19 cellular contexts compared by ENCODE assay signal in genomic region chr12:20040194-20040593, GRCh38.
A peak's percentile ranks its signal among the peaks of the same experiment; 100 is the strongest.
DNase-seq lines count a peak whose midpoint lies in the region; ATAC-seq and TF ChIP-seq lines count a peak whose summit lies in the region.
"Had no signal": no experiment of that assay in that cellular context is flagged by ENCODE, and none has a peak within 500 bp of the region (broad histone marks: within the 10 kb centered on the region; RNA-seq: fewer than 3 reads in every experiment).

No MANE protein-coding gene starts in this region.

- H3K27me3 ChIP-seq in heart right ventricle: no peaks in the 10 kb centered on the region
- H3K27me3 ChIP-seq in right atrium auricular region: no peaks in the 10 kb centered on the region
- H3K27me3 ChIP-seq in neuron (ENCODE audit: insufficient read depth, low read length): no peaks in the 10 kb centered on the region
- H3K27me3 ChIP-seq in MM.1S (replicated peaks; ENCODE audit: insufficient read depth, low read length): no peaks in the 10 kb centered on the region
- H3K27me3 ChIP-seq: BLaER1 had no signal

- H3K27ac ChIP-seq in heart right ventricle (peak overlapping the region in 8 of 10 donors; percentile 30 to 75 (median 61)), right atrium auricular region (peak overlapping the region in 1 of 2 donors; percentile 46), MM.1S (ENCODE audit: low read length) (no peak overlapping the region)
- H3K27ac ChIP-seq: BLaER1, HL-60 had no signal

- no peaks in the 10 kb centered on the region for H3F3A ChIP-seq in MM.1S (ENCODE audit: insufficient read depth, low read length)

- H3K9me3 ChIP-seq in heart right ventricle (no peaks in the 10 kb centered on the region), right atrium auricular region (no peaks in the 10 kb centered on the region), neuron (ENCODE audit: low read length) (no peaks in the 10 kb centered on the region), MM.1S (replicated peaks; ENCODE audit: insufficient read depth, low read length) (no peaks in the 10 kb centered on the region)
- H3K9me3 ChIP-seq: BLaER1 had no signal

- WGBS in heart right ventricle, 2 donors: 24 to 33% methylated on average over 2 of the region's 2 CpGs

- no peak overlapping the region for H3K9ac ChIP-seq in MM.1S (ENCODE audit: low read length)
- H3K9ac ChIP-seq: BLaER1 had no signal

- H3K4me3 ChIP-seq in heart right ventricle: peak overlapping the region in 9 of 10 donors; percentile 14 to 46 (median 32)
- H3K4me3 ChIP-seq in right atrium auricular region: peak overlapping the region; percentile 6 to 17
- H3K4me3 ChIP-seq in neuron (ENCODE audit: low read length): no peak overlapping the region
- no peak overlapping the region for H3K4me3 ChIP-seq in MM.1S (ENCODE audit: low read length)
- H3K4me3 ChIP-seq: BLaER1, GM12878 had no signal

- H3K4me1 ChIP-seq in heart right ventricle: peaks cover 0 to 9% (median 0%) of the 10 kb centered on the region in 9 donors
- peaks cover 0 to 4% of the 10 kb centered on the region in 2 donors for H3K4me1 ChIP-seq in right atrium auricular region
- peaks cover 11% of the 10 kb centered on the region for H3K4me1 ChIP-seq in neuron (ENCODE audit: insufficient read depth, low read length)
- no peaks in the 10 kb centered on the region for H3K4me1 ChIP-seq in MM.1S (ENCODE audit: low read length)
- H3K4me1 ChIP-seq: BLaER1 had no signal

- no peaks in the 10 kb centered on the region for H3K79me2 ChIP-seq in MM.1S (ENCODE audit: low read length)

- intact Hi-C loops in heart right ventricle (cut with DNase I) (no loop called here), left ventricle myocardium superior (cut with micrococcal nuclease) (no loop called here)

- H3K9me2 ChIP-seq in MM.1S (replicated peaks; ENCODE audit: insufficient read depth, low read length): no peaks in the 10 kb centered on the region

- DNase-seq in heart right ventricle (no peak), left ventricle myocardium superior (no peak), right atrium auricular region (ENCODE audit: low spot score) (no peak), MM.1S (no peak), NCI-H446 treated with DMSO at 0.1 percent for 48 hours (lab: John Stamatoyannopoulos, UW) (no peak)
- DNase-seq in activated CD4-positive, alpha-beta T cell treated with anti-CD3 and anti-CD28 coated beads for 48 hours: no peak
- DNase-seq: ACHN; AML-193; Calu3; CD4-positive, alpha-beta memory T cell; DND-41; EL; GOT3; HFFc6 had no signal

- ATAC-seq in heart right ventricle (peak in 3 of 8 donors; percentile 42 to 57 (median 51)), left ventricle myocardium superior (no peak)
- ATAC-seq: GM12878, HCT116 had no signal

- no peak overlapping the region for H3K4me2 ChIP-seq in MM.1S (ENCODE audit: low read depth, low read length)
- H3K4me2 ChIP-seq: BLaER1 had no signal

- no peaks in the 10 kb centered on the region for H3K36me3 ChIP-seq in heart right ventricle
- no peaks in the 10 kb centered on the region for H3K36me3 ChIP-seq in right atrium auricular region
- no peaks in the 10 kb centered on the region for H3K36me3 ChIP-seq in neuron (ENCODE audit: insufficient read depth, low read length)
- H3K36me3 ChIP-seq in MM.1S (replicated peaks; ENCODE audit: insufficient read depth, low read length): no peaks in the 10 kb centered on the region
- H3K36me3 ChIP-seq: BLaER1 had no signal

- TF ChIP-seq CTCF in heart right ventricle (IDR thresholded peaks at IDR 0.05): no peak
- TF ChIP-seq CTCF in right atrium auricular region (IDR thresholded peaks at IDR 0.05): no peak
- TF ChIP-seq CTCF in MM.1S (IDR thresholded peaks at IDR 0.05; ENCODE audit: low read length): no peak

- H4K20me1 ChIP-seq in MM.1S (ENCODE audit: insufficient read depth, low read length): no peaks in the 10 kb centered on the region
- H4K20me1 ChIP-seq: BLaER1 had no signal

- peak overlapping the region; percentile 4 for H2AFZ ChIP-seq in neuron (ENCODE audit: low read depth, low read length)
- H2AFZ ChIP-seq in MM.1S (ENCODE audit: low read length): no peak overlapping the region

Comparison
In these comparisons a context has a peak if more than half of its experiments do, and no peak if none do; other contexts are left out.
1. H3K4me3 ChIP-seq: peak in heart right ventricle (9 of 10) and right atrium auricular region (2 of 2); none in neuron (single experiment) and MM.1S (single experiment).